In the genomic region with DNA sequence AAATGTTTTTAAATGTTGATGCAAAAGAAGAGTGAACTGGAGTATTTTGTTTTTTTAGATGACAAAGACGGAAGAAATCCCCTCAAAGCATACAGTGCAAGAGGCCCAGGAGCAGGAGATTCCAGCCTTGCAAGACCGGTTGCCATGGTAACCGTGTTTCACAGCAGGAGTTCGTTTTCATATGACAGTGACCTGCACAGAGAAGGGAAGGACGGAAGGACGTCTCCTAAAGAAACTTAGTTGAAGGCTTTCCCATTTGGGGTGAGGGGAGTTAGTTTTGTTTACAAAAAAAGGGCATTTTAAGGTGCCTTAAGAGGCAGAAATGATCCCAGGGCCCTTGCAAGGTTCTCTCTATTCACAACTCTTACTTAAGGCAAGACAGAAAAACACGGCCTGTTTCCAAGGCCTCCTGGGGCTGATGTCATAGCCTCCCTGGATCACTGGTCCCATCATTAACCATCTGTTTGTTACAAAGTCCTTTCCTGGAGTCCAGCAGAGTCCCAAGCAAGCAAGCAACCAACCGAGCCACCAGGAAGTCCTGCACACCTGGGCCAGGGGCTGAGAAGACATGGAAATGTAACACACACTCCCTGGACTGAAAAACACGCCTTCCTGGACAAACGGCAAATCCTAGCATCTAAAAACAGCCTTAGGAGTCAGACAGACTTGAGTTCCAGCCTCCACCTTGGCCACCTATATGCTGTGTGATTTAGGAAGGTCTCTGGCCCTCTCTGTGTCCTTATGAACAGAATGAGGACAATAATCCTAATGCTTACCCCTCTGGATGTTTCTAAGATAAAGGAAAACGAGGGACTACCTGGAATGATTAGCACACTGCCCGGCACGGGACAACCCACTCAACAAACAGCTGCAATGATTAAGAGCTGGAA, we compare ENCODE assay signal across 8 cellular contexts. TPM values are rescaled to one million over a fixed set of nuclear protein-coding genes. Genes with fewer than 3 reads are reported as not detected.
DNase-seq lines count a peak whose midpoint lies in the region; ATAC-seq and TF ChIP-seq lines count a peak whose summit lies in the region.

No MANE protein-coding gene starts in this region.

- in situ Hi-C loops in gastrocnemius medialis (cut with MboI; ENCODE audit: low sequenced_read_pairs in 4 of 4), result no loop called here

- no peaks in the 10 kb centered on the region for H3K9me3 ChIP-seq in SK-N-MC (ENCODE audit: low read depth, low read length)
- no peaks in the 10 kb centered on the region for H3K9me3 ChIP-seq in left ventricle myocardium inferior (replicated peaks)
- no peaks in the 10 kb centered on the region for H3K9me3 ChIP-seq in gastrocnemius medialis

- TF ChIP-seq POLR2A in gastrocnemius medialis (IDR thresholded peaks at IDR 0.05), result no peak

- intact Hi-C loops in left ventricle myocardium inferior (cut with micrococcal nuclease) (no loop called here), gastrocnemius medialis (cut with DNase I; ENCODE audit: low total_unique reads) (no loop called here)

- no peak overlapping the region for H3K9ac ChIP-seq in SK-N-MC (ENCODE audit: insufficient read length)

- H3K27me3 ChIP-seq in left ventricle myocardium inferior (ENCODE audit: low read depth) (peaks cover 27% of the 10 kb centered on the region), gastrocnemius medialis (peaks cover 0 to 10% (median 3%) of the 10 kb centered on the region in 3 donors)

- H3K36me3 ChIP-seq in SK-N-MC (ENCODE audit: insufficient read depth, low read length) (no peaks in the 10 kb centered on the region), left ventricle myocardium inferior (no peaks in the 10 kb centered on the region), gastrocnemius medialis (no peaks in the 10 kb centered on the region)

- ATAC-seq in gastrocnemius medialis (peak in 1 of 2 donors; percentile 32), GM18502 (IDR thresholded peaks at IDR 0.05; ENCODE audit: poor library complexity, unreplicated experiment) (no peak)

- DNase-seq in NCI-H1417 (lab: John Stamatoyannopoulos, UW) (peak; percentile 15 to 74 (median 40)), NCI-H1417 treated with DMSO at 0.1 percent for 48 hours (lab: John Stamatoyannopoulos, UW) (no peak), SK-N-MC (ENCODE audit: low read depth, low spot score) (no peak), left ventricle myocardium inferior (no peak), gastrocnemius medialis (peak in 1 of 2 donors; percentile 56), NOMO-1 treated with dmso at 0.1 percent for 144 hours (lab: John Stamatoyannopoulos, UW; ENCODE audit: unreplicated experiment) (no peak), NCI-H128 (lab: John Stamatoyannopoulos, UW; ENCODE audit: unreplicated experiment) (no peak)

- H3K4me1 ChIP-seq in left ventricle myocardium inferior (peaks cover 44% of the 10 kb centered on the region), gastrocnemius medialis (no peaks in the 10 kb centered on the region)

- TF ChIP-seq CTCF in left ventricle myocardium inferior (IDR thresholded peaks at IDR 0.05; ENCODE audit: borderline replicate concordance) (no peak), gastrocnemius medialis (IDR thresholded peaks at IDR 0.05 in 4 of 5, conservative IDR thresholded peaks at IDR 0.05 in 1 of 5) (no peak)

- H3K27ac ChIP-seq in SK-N-MC (peak overlapping the region; percentile 5; the same call in 1 of the 2 replicates), left ventricle myocardium inferior (replicated peaks) (peak overlapping the region; percentile 91), gastrocnemius medialis (peak overlapping the region; percentile 66 to 78 (median 76))

- no peak overlapping the region for H3K4me3 ChIP-seq in SK-N-MC
- H3K4me3 ChIP-seq in left ventricle myocardium inferior, result no peak overlapping the region
- H3K4me3 ChIP-seq in gastrocnemius medialis, result no peak overlapping the region

RNA-seq across cellular contexts. Expression of gene RPH3AL, which starts 30.3 kb away (rescaled TPM):
- 4.0 TPM for total RNA-seq in left ventricle myocardium inferior
- 10 to 100 TPM in 2 of 4 donors, 1 to 10 TPM in 2; 6.3 to 14.4 (median 10.8) TPM for total RNA-seq in gastrocnemius medialis

Comparison
In these comparisons a context has a peak if more than half of its experiments do, and no peak if none do; other contexts are left out.
1. DNase-seq: peak in NCI-H1417 (3 of 3); none in NCI-H1417 treated with DMSO at 0.1 percent for 48 hours (single experiment), SK-N-MC (single experiment), left ventricle myocardium inferior (single experiment), NOMO-1 treated with dmso at 0.1 percent for 144 hours (single experiment) and NCI-H128 (single experiment).
2. H3K27ac ChIP-seq: peak in every context shown above with its lines; median percentile 91 in left ventricle myocardium inferior; 76 in gastrocnemius medialis; 5 in SK-N-MC.